Comparison of ENCODE assay signal across 13 cellular contexts in genomic region chr7:77687100-77687746, GRCh38. TPM values are rescaled to one million over a fixed set of nuclear protein-coding genes. Genes with fewer than 3 reads are reported as not detected.
A peak's percentile ranks its signal among the peaks of the same experiment; 100 is the strongest.
DNase-seq lines count a peak whose midpoint lies in the region; ATAC-seq and TF ChIP-seq lines count a peak whose summit lies in the region.
"Had no signal": no experiment of that assay in that cellular context is flagged by ENCODE, and none has a peak within 500 bp of the region (broad histone marks: within the 10 kb centered on the region; RNA-seq: fewer than 3 reads in every experiment).

No MANE protein-coding gene starts in this region.

- no peaks in the 10 kb centered on the region for H4K20me1 ChIP-seq in PC-3 (ENCODE audit: low read length)

- H3F3A ChIP-seq in PC-3 (ENCODE audit: low read length, unreplicated experiment), result peaks cover 8% of the 10 kb centered on the region

- H3K27ac Mint-ChIP-seq in activated CD8-positive, alpha-beta memory T cell treated with anti-CD3 and anti-CD28 coated beads, Interleukin-2, amount 10 ng/mL, durations not matched to agents 7 days and 5 days, result peak overlapping the region; percentile 81
- peak overlapping the region; percentile 8 for H3K27ac Mint-ChIP-seq in stimulated activated effector memory CD8-positive, alpha-beta T cell treated with anti-CD3 and anti-CD28 coated beads, Interleukin-12 subunit alpha, Interleukin-12 subunit beta, amount 100 ng/mL, for 72 hours

- H3K9me3 ChIP-seq in PC-3 (ENCODE audit: low read length), result no peaks in the 10 kb centered on the region
- H3K9me3 ChIP-seq: BE2C, mucosa of descending colon had no signal

- no TSS peak for BruUV-seq in PC-3 (replicated peaks; lab: Mats Ljungman, UMichigan)

- no peaks in the 10 kb centered on the region; the same call in 1 of the 2 replicates for H3K36me3 ChIP-seq in PC-3 (ENCODE audit: low read depth, low read length)

- peak; percentile 32 for ATAC-seq in activated CD8-positive, alpha-beta memory T cell treated with anti-CD3 and anti-CD28 coated beads, Interleukin-2, amount 10 ng/mL, durations not matched to agents 7 days and 5 days
- ATAC-seq in PC-3, result peak; percentile 57
- ATAC-seq in stimulated activated effector memory CD8-positive, alpha-beta T cell treated with anti-CD3 and anti-CD28 coated beads, Interleukin-12 subunit alpha, Interleukin-12 subunit beta, amount 100 ng/mL, for 72 hours, result peak; percentile 59
- ATAC-seq: mucosa of descending colon had no signal

- TF ChIP-seq CTCF in PC-3 (conservative IDR thresholded peaks at IDR 0.05; ENCODE audit: low read depth, low read length) (no peak), epithelial cell of esophagus (IDR thresholded peaks at IDR 0.05; ENCODE audit: insufficient read depth, low read depth, low read length, missing control alignments) (no peak)

- H3K36me3 Mint-ChIP-seq in activated CD8-positive, alpha-beta memory T cell treated with anti-CD3 and anti-CD28 coated beads, Interleukin-2, amount 10 ng/mL, durations not matched to agents 7 days and 5 days, result peaks cover 29% of the 10 kb centered on the region
- H3K36me3 Mint-ChIP-seq in stimulated activated effector memory CD8-positive, alpha-beta T cell treated with anti-CD3 and anti-CD28 coated beads, Interleukin-12 subunit alpha, Interleukin-12 subunit beta, amount 100 ng/mL, for 72 hours, result peaks cover 19% of the 10 kb centered on the region

- peak overlapping the region; percentile 53 for H3K4me3 Mint-ChIP-seq in activated CD8-positive, alpha-beta memory T cell treated with anti-CD3 and anti-CD28 coated beads, Interleukin-2, amount 10 ng/mL, durations not matched to agents 7 days and 5 days
- no peak overlapping the region for H3K4me3 Mint-ChIP-seq in stimulated activated effector memory CD8-positive, alpha-beta T cell treated with anti-CD3 and anti-CD28 coated beads, Interleukin-12 subunit alpha, Interleukin-12 subunit beta, amount 100 ng/mL, for 72 hours

- H3K4me3 ChIP-seq in PC-3 (ENCODE audit: low read length) (no peak overlapping the region), epithelial cell of esophagus (ENCODE audit: low read length) (no peak overlapping the region)
- H3K4me3 ChIP-seq: mucosa of descending colon, skin epidermis had no signal

- peaks cover 15% of the 10 kb centered on the region for H3K79me2 ChIP-seq in PC-3 (ENCODE audit: low read length)

- peak overlapping the region; percentile 31; the same call in 1 of the 2 replicates for H3K27ac ChIP-seq in PC-3 (ENCODE audit: low read length)

- intact Hi-C loops in PC-3 (cut with micrococcal nuclease), result loop anchor here (1.0 kb wide), 1 partner anchor 9 kb away; the partner anchor contains the start of gene RSBN1L
- intact Hi-C loops in posterior vena cava (cut with DNase I), result no loop called here

- H3K27me3 ChIP-seq in PC-3 (ENCODE audit: low read length), result no peaks in the 10 kb centered on the region
- H3K27me3 ChIP-seq: BE2C had no signal

- CTCF ChIA-PET in activated CD8-positive, alpha-beta memory T cell treated with anti-CD3 and anti-CD28 coated beads, Interleukin-2, amount 10 ng/mL, durations not matched to agents 7 days and 5 days (lab: Charles Lee), result interaction anchor here (0.7 to 2.6 kb wide), 6 partner anchors 9 to 361 kb away, joined by 3 to 13 read pairs (median 6); partner anchors contain the start of gene RSBN1L
- CTCF ChIA-PET in PC-3 (lab: Charles Lee), result interaction anchor here (0.6 kb wide), 1 partner anchor 133 kb away, joined by 3 read pairs; no protein-coding TSS in a partner anchor

- peaks cover 3% of the 10 kb centered on the region for H3K9me3 Mint-ChIP-seq in activated CD8-positive, alpha-beta memory T cell treated with anti-CD3 and anti-CD28 coated beads, Interleukin-2, amount 10 ng/mL, durations not matched to agents 7 days and 5 days (ENCODE audit: low read depth)
- no peaks in the 10 kb centered on the region for H3K9me3 Mint-ChIP-seq in stimulated activated effector memory CD8-positive, alpha-beta T cell treated with anti-CD3 and anti-CD28 coated beads, Interleukin-12 subunit alpha, Interleukin-12 subunit beta, amount 100 ng/mL, for 72 hours

- H3K4me2 ChIP-seq in PC-3 (ENCODE audit: low read length), result peak overlapping the region; percentile 54

- H2AFZ ChIP-seq in PC-3 (ENCODE audit: low read length), result no peak overlapping the region

- no peak for DNase-seq in activated CD8-positive, alpha-beta memory T cell treated with anti-CD3 and anti-CD28 coated beads, Interleukin-2, amount 10 ng/mL, durations not matched to agents 7 days and 5 days
- DNase-seq in activated CD8-positive, alpha-beta memory T cell treated with anti-CD3 and anti-CD28 coated beads for 24 hours, result no peak
- DNase-seq in PC-3 (peak; percentile 45), epithelial cell of esophagus (ENCODE audit: low read depth) (peak; percentile 27), NOMO-1 treated with dmso at 0.1 percent for 144 hours (lab: John Stamatoyannopoulos, UW; ENCODE audit: unreplicated experiment) (no peak), GM19240 (ENCODE audit: insufficient read length, low spot score) (no peak), posterior vena cava (ENCODE audit: low spot score) (no peak)
- no peak for DNase-seq in stimulated activated effector memory CD8-positive, alpha-beta T cell treated with anti-CD3 and anti-CD28 coated beads, Interleukin-12 subunit alpha, Interleukin-12 subunit beta, amount 100 ng/mL, for 72 hours (ENCODE audit: low spot score in 2 of 2)
- DNase-seq: activated gamma-delta T cell, BE2C, mucosa of descending colon, NCI-H1048 had no signal

- peaks cover 21% of the 10 kb centered on the region for H3K4me1 Mint-ChIP-seq in activated CD8-positive, alpha-beta memory T cell treated with anti-CD3 and anti-CD28 coated beads, Interleukin-2, amount 10 ng/mL, durations not matched to agents 7 days and 5 days
- peaks cover 21% of the 10 kb centered on the region for H3K4me1 Mint-ChIP-seq in stimulated activated effector memory CD8-positive, alpha-beta T cell treated with anti-CD3 and anti-CD28 coated beads, Interleukin-12 subunit alpha, Interleukin-12 subunit beta, amount 100 ng/mL, for 72 hours

- H3K9me2 ChIP-seq in PC-3 (replicated peaks; ENCODE audit: low read length), result no peaks in the 10 kb centered on the region

- H3K9ac ChIP-seq in PC-3 (ENCODE audit: low read length), result no peak overlapping the region

- H3K27me3 Mint-ChIP-seq in activated CD8-positive, alpha-beta memory T cell treated with anti-CD3 and anti-CD28 coated beads, Interleukin-2, amount 10 ng/mL, durations not matched to agents 7 days and 5 days, result no peaks in the 10 kb centered on the region

- H3K4me1 ChIP-seq in PC-3 (ENCODE audit: insufficient read depth, low read length), result peaks cover 33% of the 10 kb centered on the region

- POLR2A ChIA-PET in PC-3 (lab: Charles Lee; ENCODE audit: unreplicated experiment), result interaction anchor here (0.6 kb wide), 1 partner anchor 48 kb away, joined by 3 read pairs; no protein-coding TSS in a partner anchor

RNA-seq across cellular contexts. Expression of gene RSBN1L, which starts 9.0 kb away (rescaled TPM):
- 10 to 100 TPM; 23.3 to 26.7 TPM for total RNA-seq in activated CD8-positive, alpha-beta memory T cell treated with anti-CD3 and anti-CD28 coated beads, Interleukin-2, amount 10 ng/mL, durations not matched to agents 7 days and 5 days
- total RNA-seq in PC-3 (2014; rRNA removed) (6.9 and 11.2 TPM in 2 replicates), posterior vena cava (10 to 100 TPM; 19.2 to 19.8 TPM)

Comparison
In these comparisons a context has a peak if more than half of its experiments do, and no peak if none do; other contexts are left out.
1. DNase-seq: peak in PC-3 (single experiment) and epithelial cell of esophagus (single experiment); none in activated CD8-positive, alpha-beta memory T cell treated with anti-CD3 and anti-CD28 coated beads, Interleukin-2, amount 10 ng/mL, durations not matched to agents 7 days and 5 days (single experiment), activated CD8-positive, alpha-beta memory T cell treated with anti-CD3 and anti-CD28 coated beads for 24 hours (single experiment), stimulated activated effector memory CD8-positive, alpha-beta T cell treated with anti-CD3 and anti-CD28 coated beads, Interleukin-12 subunit alpha, Interleukin-12 subunit beta, amount 100 ng/mL, for 72 hours (0 of 2), NOMO-1 treated with dmso at 0.1 percent for 144 hours (single experiment), GM19240 (single experiment) and posterior vena cava (single experiment).
2. Peak in every context shown above with its lines, with median percentiles within 50 percentile points of each other: ATAC-seq.